7 cellular contexts compared by ENCODE assay signal in the genomic region with DNA sequence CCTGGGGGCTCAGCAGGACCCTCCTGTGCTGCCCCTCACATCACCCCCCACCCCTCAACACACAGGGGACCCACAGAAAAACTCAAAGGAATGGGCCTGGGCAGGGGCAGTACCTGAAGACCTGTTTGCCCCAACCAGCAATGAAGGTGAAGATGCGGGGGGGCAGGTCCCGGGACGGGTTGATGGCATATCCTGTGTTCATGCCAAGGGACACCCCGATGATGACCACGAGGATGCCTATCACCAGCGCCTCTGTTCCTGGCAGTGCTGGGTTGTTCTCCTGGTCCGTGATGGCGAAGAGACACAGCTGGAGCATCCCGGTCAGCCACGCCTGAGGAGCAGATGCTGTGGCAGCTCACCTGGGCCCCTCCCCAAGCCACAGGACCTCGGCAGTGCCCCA. TPM values are rescaled to one million over a fixed set of nuclear protein-coding genes. Genes with fewer than 3 reads are reported as not detected.
"Had no signal": no experiment of that assay in that cellular context is flagged by ENCODE, and none has a peak within 500 bp of the region (broad histone marks: within the 10 kb centered on the region; RNA-seq: fewer than 3 reads in every experiment).

No MANE protein-coding gene starts in this region.

RNA-seq across cellular contexts. Expression of a gene that starts 16.8 kb away (rescaled TPM):
- total RNA-seq: GM23248, GM23338, H1, H4, H7, H9, HFFc6 had no signal
- polyA plus RNA-seq: GM23248, GM23338, H1 had no signal
